In genomic region chr1:156150107-156151000, GRCh38 we compare ENCODE assay signal across 1 cellular context.
TF ChIP-seq lines count a peak whose summit lies in the region.

No MANE protein-coding gene starts in this region.

TF ChIP-seq in HepG2, 621 proteins besides CTCF, POLR2A, EP300 and RAD21:
- no peak for TF ChIP-seq FLYWCH1 (CRISPR knock-in tag; IDR thresholded peaks at IDR 0.05)
- TF ChIP-seq, protein P1, sequence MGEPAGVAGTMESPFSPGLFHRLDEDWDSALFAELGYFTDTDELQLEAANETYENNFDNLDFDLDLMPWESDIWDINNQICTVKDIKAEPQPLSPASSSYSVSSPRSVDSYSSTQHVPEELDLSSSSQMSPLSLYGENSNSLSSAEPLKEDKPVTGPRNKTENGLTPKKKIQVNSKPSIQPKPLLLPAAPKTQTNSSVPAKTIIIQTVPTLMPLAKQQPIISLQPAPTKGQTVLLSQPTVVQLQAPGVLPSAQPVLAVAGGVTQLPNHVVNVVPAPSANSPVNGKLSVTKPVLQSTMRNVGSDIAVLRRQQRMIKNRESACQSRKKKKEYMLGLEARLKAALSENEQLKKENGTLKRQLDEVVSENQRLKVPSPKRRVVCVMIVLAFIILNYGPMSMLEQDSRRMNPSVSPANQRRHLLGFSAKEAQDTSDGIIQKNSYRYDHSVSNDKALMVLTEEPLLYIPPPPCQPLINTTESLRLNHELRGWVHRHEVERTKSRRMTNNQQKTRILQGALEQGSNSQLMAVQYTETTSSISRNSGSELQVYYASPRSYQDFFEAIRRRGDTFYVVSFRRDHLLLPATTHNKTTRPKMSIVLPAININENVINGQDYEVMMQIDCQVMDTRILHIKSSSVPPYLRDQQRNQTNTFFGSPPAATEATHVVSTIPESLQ (CRISPR knock-in tag; conservative IDR thresholded peaks at IDR 0.05), result no peak
- peak; percentile 96 for TF ChIP-seq ZSCAN25 (CRISPR knock-in tag; IDR thresholded peaks at IDR 0.05)
- no peak for TF ChIP-seq ZFP82 (CRISPR knock-in tag; IDR thresholded peaks at IDR 0.05; ENCODE audit: borderline replicate concordance)
- TF ChIP-seq GFI1 (CRISPR knock-in tag; IDR thresholded peaks at IDR 0.05; ENCODE audit: borderline replicate concordance), result no peak
- TF ChIP-seq HNF4A (CRISPR knock-in tag; IDR thresholded peaks at IDR 0.05), result 0 out of 2 replicates have a peak, but pooled peaks have one; percentile 12
- no peak for TF ChIP-seq TARDBP (CRISPR knock-in tag; IDR thresholded peaks at IDR 0.05)
- TF ChIP-seq U2AF2 (IDR thresholded peaks at IDR 0.05; ENCODE audit: low read depth, low read length), result no peak
- TF ChIP-seq MED8 (CRISPR knock-in tag; IDR thresholded peaks at IDR 0.05; ENCODE audit: insufficient replicate concordance), result no peak
- TF ChIP-seq ZNF292 (CRISPR knock-in tag; IDR thresholded peaks at IDR 0.05; ENCODE audit: borderline replicate concordance, low read depth), result 0 out of 2 replicates have a peak, but pooled peaks have one; percentile 29
- TF ChIP-seq, protein P2, sequence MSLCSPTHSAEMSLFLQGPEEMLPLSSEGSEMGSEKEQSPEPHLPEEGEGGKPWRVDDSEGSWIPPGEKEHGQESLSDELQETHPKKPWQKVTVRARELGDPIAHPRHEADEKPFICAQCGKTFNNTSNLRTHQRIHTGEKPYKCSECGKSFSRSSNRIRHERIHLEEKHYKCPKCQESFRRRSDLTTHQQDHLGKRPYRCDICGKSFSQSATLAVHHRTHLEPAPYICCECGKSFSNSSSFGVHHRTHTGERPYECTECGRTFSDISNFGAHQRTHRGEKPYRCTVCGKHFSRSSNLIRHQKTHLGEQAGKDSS (CRISPR knock-in tag; IDR thresholded peaks at IDR 0.05; ENCODE audit: borderline replicate concordance, low read depth), result no peak
- no peak for TF ChIP-seq FOXA1 (IDR thresholded peaks at IDR 0.05)
- no peak for TF ChIP-seq FOXA1 (CRISPR knock-in tag; IDR thresholded peaks at IDR 0.05)
- TF ChIP-seq ZNF451 (CRISPR knock-in tag; IDR thresholded peaks at IDR 0.05), result no peak
- TF ChIP-seq KLF6 (CRISPR knock-in tag; IDR thresholded peaks at IDR 0.05), result no peak
- no peak for TF ChIP-seq HIVEP1 (CRISPR knock-in tag; IDR thresholded peaks at IDR 0.05)
- TF ChIP-seq, protein P3, sequence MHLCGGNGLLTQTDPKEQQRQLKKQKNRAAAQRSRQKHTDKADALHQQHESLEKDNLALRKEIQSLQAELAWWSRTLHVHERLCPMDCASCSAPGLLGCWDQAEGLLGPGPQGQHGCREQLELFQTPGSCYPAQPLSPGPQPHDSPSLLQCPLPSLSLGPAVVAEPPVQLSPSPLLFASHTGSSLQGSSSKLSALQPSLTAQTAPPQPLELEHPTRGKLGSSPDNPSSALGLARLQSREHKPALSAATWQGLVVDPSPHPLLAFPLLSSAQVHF (CRISPR knock-in tag; IDR thresholded peaks at IDR 0.05), result no peak
- TF ChIP-seq FOXC1 (CRISPR knock-in tag; IDR thresholded peaks at IDR 0.05; ENCODE audit: borderline replicate concordance), result 0 out of 2 replicates have a peak, but pooled peaks have one; percentile 32
- peak; percentile 62 for TF ChIP-seq ZNF687 (CRISPR knock-in tag; IDR thresholded peaks at IDR 0.05)
- TF ChIP-seq, protein P4, sequence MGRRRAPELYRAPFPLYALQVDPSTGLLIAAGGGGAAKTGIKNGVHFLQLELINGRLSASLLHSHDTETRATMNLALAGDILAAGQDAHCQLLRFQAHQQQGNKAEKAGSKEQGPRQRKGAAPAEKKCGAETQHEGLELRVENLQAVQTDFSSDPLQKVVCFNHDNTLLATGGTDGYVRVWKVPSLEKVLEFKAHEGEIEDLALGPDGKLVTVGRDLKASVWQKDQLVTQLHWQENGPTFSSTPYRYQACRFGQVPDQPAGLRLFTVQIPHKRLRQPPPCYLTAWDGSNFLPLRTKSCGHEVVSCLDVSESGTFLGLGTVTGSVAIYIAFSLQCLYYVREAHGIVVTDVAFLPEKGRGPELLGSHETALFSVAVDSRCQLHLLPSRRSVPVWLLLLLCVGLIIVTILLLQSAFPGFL (CRISPR knock-in tag; IDR thresholded peaks at IDR 0.05), result no peak
- no peak for TF ChIP-seq LCORL (IDR thresholded peaks at IDR 0.05)
- TF ChIP-seq LCORL (CRISPR knock-in tag; IDR thresholded peaks at IDR 0.05), result 0 out of 2 replicates have a peak, but pooled peaks have one; percentile 23
- TF ChIP-seq, protein P5, sequence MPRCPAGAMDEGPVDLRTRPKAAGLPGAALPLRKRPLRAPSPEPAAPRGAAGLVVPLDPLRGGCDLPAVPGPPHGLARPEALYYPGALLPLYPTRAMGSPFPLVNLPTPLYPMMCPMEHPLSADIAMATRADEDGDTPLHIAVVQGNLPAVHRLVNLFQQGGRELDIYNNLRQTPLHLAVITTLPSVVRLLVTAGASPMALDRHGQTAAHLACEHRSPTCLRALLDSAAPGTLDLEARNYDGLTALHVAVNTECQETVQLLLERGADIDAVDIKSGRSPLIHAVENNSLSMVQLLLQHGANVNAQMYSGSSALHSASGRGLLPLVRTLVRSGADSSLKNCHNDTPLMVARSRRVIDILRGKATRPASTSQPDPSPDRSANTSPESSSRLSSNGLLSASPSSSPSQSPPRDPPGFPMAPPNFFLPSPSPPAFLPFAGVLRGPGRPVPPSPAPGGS (CRISPR knock-in tag; IDR thresholded peaks at IDR 0.05), result 0 out of 2 replicates have a peak, but pooled peaks have one; percentile 1
- no peak for TF ChIP-seq ZNF446 (CRISPR knock-in tag; IDR thresholded peaks at IDR 0.05)
